Comparison of ENCODE assay signal across 19 cellular contexts in genomic region chr7:22216832-22217475, GRCh38.
A peak's percentile ranks its signal among the peaks of the same experiment; 100 is the strongest.
DNase-seq lines count a peak whose midpoint lies in the region; ATAC-seq and TF ChIP-seq lines count a peak whose summit lies in the region.
"Had no signal": no experiment of that assay in that cellular context is flagged by ENCODE, and none has a peak within 500 bp of the region (broad histone marks: within the 10 kb centered on the region; RNA-seq: fewer than 3 reads in every experiment).

No MANE protein-coding gene starts in this region.

- H3K27ac ChIP-seq in left ventricle myocardium inferior (replicated peaks) (peak overlapping the region; percentile 90), psoas muscle (peak overlapping the region; percentile 27), upper lobe of right lung (peak overlapping the region; percentile 86)
- H3K27ac ChIP-seq: neural progenitor cell had no signal

- ATAC-seq in left cardiac atrium (no peak), psoas muscle (no peak), upper lobe of right lung (no peak), HG02678 (IDR thresholded peaks at IDR 0.05; ENCODE audit: unreplicated experiment) (no peak), HG02759 (IDR thresholded peaks at IDR 0.05; ENCODE audit: unreplicated experiment) (no peak)
- ATAC-seq: activated CD4-positive, CD25-positive, alpha-beta regulatory T cell treated with anti-CD3 and anti-CD28 coated beads, Interleukin-2, amount 50 U/mL, for 24 hours; stimulated activated naive B cell treated with anti-CD40 and anti-IgM and Interleukin-4, amounts not matched to agents 10 μg/mL and 1 μg/mL and 100 μg/mL, for 72 hours had no signal

- 66 to 70% (median 67%) methylated on average over 4 of the region's 4 CpGs for WGBS in psoas muscle, 3 donors

- intact Hi-C loops in left ventricle myocardium inferior (cut with micrococcal nuclease) (no loop called here), left cardiac atrium (cut with DNase I) (loop anchor here in 1 of 2 donors (5.0 kb wide), 1 partner anchor 90 kb away; no protein-coding TSS in a partner anchor), psoas muscle (cut with DNase I) (no loop called here), upper lobe of right lung (cut with DNase I) (no loop called here)

- DNase-seq in left ventricle myocardium inferior (no peak), left cardiac atrium (no peak), fibroblast of the aortic adventitia (ENCODE audit: low read depth) (peak; percentile 58), psoas muscle (no peak), upper lobe of right lung (no peak), EL (no peak)
- DNase-seq: activated T-cell treated with anti-CD3 and anti-CD28 coated beads, Interleukin-2, amount 50 U/mL, for 24 hours; central memory CD4-positive, alpha-beta T cell; DMS79; effector CD8-positive, alpha-beta T cell; NCI-H2029; NCI-H82; SHP77 treated with DMSO at 0.1 percent for 48 hours; stimulated activated naive B cell treated with anti-CD40 and anti-IgM and Interleukin-4, amounts not matched to agents 10 μg/mL and 1 μg/mL and 100 μg/mL, for 72 hours; trophoblast cell had no signal

- H3K36me3 ChIP-seq in left ventricle myocardium inferior (no peaks in the 10 kb centered on the region), psoas muscle (ENCODE audit: insufficient read depth in 1 of 2, low read depth in 1 of 2) (no peaks in the 10 kb centered on the region), upper lobe of right lung (no peaks in the 10 kb centered on the region)
- H3K36me3 ChIP-seq: neural progenitor cell had no signal

- H3K9me3 ChIP-seq in left ventricle myocardium inferior (replicated peaks): no peaks in the 10 kb centered on the region
- H3K9me3 ChIP-seq in psoas muscle: no peaks in the 10 kb centered on the region
- no peaks in the 10 kb centered on the region for H3K9me3 ChIP-seq in upper lobe of right lung

- peak overlapping the region; percentile 66 for H3K4me3 ChIP-seq in left ventricle myocardium inferior
- no peak overlapping the region for H3K4me3 ChIP-seq in fibroblast of the aortic adventitia (ENCODE audit: low read depth, low read length)
- peak overlapping the region; percentile 56 for H3K4me3 ChIP-seq in psoas muscle
- peak overlapping the region; percentile 51 for H3K4me3 ChIP-seq in upper lobe of right lung
- H3K4me3 ChIP-seq: neural progenitor cell had no signal

- H3K27me3 ChIP-seq in left ventricle myocardium inferior (ENCODE audit: low read depth) (no peaks in the 10 kb centered on the region), psoas muscle (ENCODE audit: insufficient read depth in 3 of 3, low read length in 2 of 3) (no peaks in the 10 kb centered on the region), upper lobe of right lung (no peaks in the 10 kb centered on the region)
- H3K27me3 ChIP-seq: neural progenitor cell had no signal

- TF ChIP-seq CTCF in left ventricle myocardium inferior (IDR thresholded peaks at IDR 0.05; ENCODE audit: borderline replicate concordance) (no peak), fibroblast of the aortic adventitia (IDR thresholded peaks at IDR 0.05; ENCODE audit: insufficient read depth, low read length) (no peak), psoas muscle (IDR thresholded peaks at IDR 0.05) (no peak), upper lobe of right lung (IDR thresholded peaks at IDR 0.05) (no peak)

- H3K4me1 ChIP-seq in left ventricle myocardium inferior (peaks cover 75% of the 10 kb centered on the region), psoas muscle (no peaks in the 10 kb centered on the region), upper lobe of right lung (no peaks in the 10 kb centered on the region)

Comparison
In these comparisons a context has a peak if more than half of its experiments do, and no peak if none do; other contexts are left out.
1. H3K27ac ChIP-seq: peak in every context shown above with its lines; median percentile 90 in left ventricle myocardium inferior; 86 in upper lobe of right lung; 27 in psoas muscle.